In genomic region chr2:42316910-42317309, GRCh38 we compare ENCODE assay signal across 1 cellular context.
TF ChIP-seq lines count a peak whose summit lies in the region.

No MANE protein-coding gene starts in this region.

TF ChIP-seq in IMR-90, 13 proteins besides CTCF, POLR2A, EP300 and RAD21 (continued from another document):
- TF ChIP-seq CHD1 (IDR thresholded peaks at IDR 0.05; ENCODE audit: low read depth, low read length): no peak
- no peak for TF ChIP-seq NFE2L2 (IDR thresholded peaks at IDR 0.05; ENCODE audit: low read depth, low read length)
- TF ChIP-seq ELK1 (IDR thresholded peaks at IDR 0.05; ENCODE audit: borderline replicate concordance, low read depth, low read length): no peak
- no peak for TF ChIP-seq CEBPB (IDR thresholded peaks at IDR 0.05; ENCODE audit: low read depth, low read length)
- no peak for TF ChIP-seq RCOR1 (IDR thresholded peaks at IDR 0.05; ENCODE audit: insufficient replicate concordance, low read length)
- no peak for TF ChIP-seq RFX5 (IDR thresholded peaks at IDR 0.05; ENCODE audit: low read depth, low read length)
- no peak for TF ChIP-seq MAFK (IDR thresholded peaks at IDR 0.05; ENCODE audit: low read depth, low read length)
- no peak for TF ChIP-seq MAZ (IDR thresholded peaks at IDR 0.05; ENCODE audit: borderline replicate concordance, low read depth, low read length)
- no peak for TF ChIP-seq SMC3 (IDR thresholded peaks at IDR 0.05; ENCODE audit: low read depth, low read length)
